8 cellular contexts compared by ENCODE assay signal in genomic region chr14:26598081-26598671, GRCh38. TPM values are rescaled to one million over a fixed set of nuclear protein-coding genes. Genes with fewer than 3 reads are reported as not detected.
A peak's percentile ranks its signal among the peaks of the same experiment; 100 is the strongest.
DNase-seq lines count a peak whose midpoint lies in the region; ATAC-seq and TF ChIP-seq lines count a peak whose summit lies in the region.

No MANE protein-coding gene starts in this region.

- ATAC-seq in SK-N-SH treated with all-trans-retinoic acid at 6 μM for 48 hours, result peak; percentile 80
- ATAC-seq in right lobe of liver, result peak; percentile 84 to 91 (median 88)
- no peak for ATAC-seq in HG03196 (IDR thresholded peaks at IDR 0.05; ENCODE audit: unreplicated experiment)

- H3K36me3 ChIP-seq in ES-I3 (ENCODE audit: insufficient read depth, low read length) (no peaks in the 10 kb centered on the region), ectodermal cell (ENCODE audit: control insufficient read depth, insufficient read depth, low read length) (no peaks in the 10 kb centered on the region), right lobe of liver (no peaks in the 10 kb centered on the region)

- H3K9me3 ChIP-seq in ES-I3 (ENCODE audit: control insufficient read depth, insufficient read depth, low read length), result no peaks in the 10 kb centered on the region
- H3K9me3 ChIP-seq in ectodermal cell (ENCODE audit: control insufficient read depth, low read length), result no peaks in the 10 kb centered on the region
- no peaks in the 10 kb centered on the region for H3K9me3 ChIP-seq in right lobe of liver

- WGBS in ectodermal cell, 2 experiments, result 0 to 1% methylated on average over 54 of the region's 54 CpGs
- WGBS in right lobe of liver (ENCODE audit: insufficient coverage, low coverage, low lambda C conversion rate, missing lambda C conversion rate), result 2% methylated on average over 15 of the region's 54 CpGs

- H3K4me3 ChIP-seq in ectodermal cell (ENCODE audit: insufficient read depth, low read depth, low read length) (peak overlapping the region; percentile 75), right lobe of liver (peak overlapping the region; percentile 40 to 54 (median 48))

- H3K27ac ChIP-seq in ectodermal cell (ENCODE audit: insufficient read depth, low read depth, low read length, poor library complexity, severe bottlenecking), result peak overlapping the region; percentile 92
- peak overlapping the region; percentile 39 to 67 (median 43) for H3K27ac ChIP-seq in right lobe of liver

- no peaks in the 10 kb centered on the region for H3K4me1 ChIP-seq in ES-I3 (ENCODE audit: insufficient read depth, low read length)
- peaks cover 5% of the 10 kb centered on the region for H3K4me1 ChIP-seq in ectodermal cell (ENCODE audit: control insufficient read depth, insufficient read depth, low read length)
- H3K4me1 ChIP-seq in right lobe of liver, result peaks cover 0 to 3% (median 0%) of the 10 kb centered on the region in 4 donors

- DNase-seq in Kasumi-1 (lab: John Stamatoyannopoulos, UW), result peak; percentile 71 to 82
- peak; percentile 62 to 78 (median 67) for DNase-seq in right lobe of liver
- DNase-seq in stromal cell of bone marrow (ENCODE audit: low read depth), result peak; percentile 10
- DNase-seq in activated CD4-positive, CD25-positive, alpha-beta regulatory T cell treated with anti-CD3 and anti-CD28 coated beads, Interleukin-2, amount 50 U/mL, for 72 hours, result no peak

- intact Hi-C loops in right lobe of liver (cut with DNase I), result no loop called here

- TF ChIP-seq CTCF in right lobe of liver (IDR thresholded peaks at IDR 0.05), result no peak

- TF ChIP-seq POLR2A in right lobe of liver (IDR thresholded peaks at IDR 0.05), result no peak

- peaks cover 4% of the 10 kb centered on the region for H3K27me3 ChIP-seq in ectodermal cell (ENCODE audit: control insufficient read depth, insufficient read depth, low read length, poor library complexity, severe bottlenecking)
- peaks cover 0 to 5% of the 10 kb centered on the region in 2 donors for H3K27me3 ChIP-seq in right lobe of liver

- H3K9ac ChIP-seq in ES-I3 (ENCODE audit: low read depth, low read length), result peak overlapping the region; percentile 83; the same call in 1 of the 2 replicates

TF ChIP-seq in SK-N-SH treated with all-trans-retinoic acid at 6 μM for 48 hours, 23 proteins besides CTCF, POLR2A, EP300 and RAD21:
- TF ChIP-seq CSRNP3 (CRISPR knock-in tag; IDR thresholded peaks at IDR 0.05) (no peak), ESRRG (CRISPR knock-in tag; IDR thresholded peaks at IDR 0.05) (no peak), ARNTL (CRISPR knock-in tag; IDR thresholded peaks at IDR 0.05; ENCODE audit: borderline replicate concordance, low read depth) (no peak), RARB (CRISPR knock-in tag; IDR thresholded peaks at IDR 0.05) (no peak)

RNA-seq across cellular contexts. Expression of gene NOVA1, which starts 0.3 kb away (rescaled TPM):
- 36.9 TPM for polyA plus RNA-seq in ectodermal cell (2013, experiment 1 of 4)
- 46.4 TPM for polyA plus RNA-seq in ectodermal cell (2013, experiment 2 of 4)
- 34.6 TPM for polyA plus RNA-seq in ectodermal cell (2013, experiment 3 of 4)
- 37.8 TPM for polyA plus RNA-seq in ectodermal cell (2013, experiment 4 of 4)
- total RNA-seq in right lobe of liver, result 1 to 10 TPM in 2 of 6 experiments, under 1 TPM in 4; 0.12 to 2.0 (median 0.47) TPM
